1 cellular context compared by ENCODE assay signal in the genomic region with DNA sequence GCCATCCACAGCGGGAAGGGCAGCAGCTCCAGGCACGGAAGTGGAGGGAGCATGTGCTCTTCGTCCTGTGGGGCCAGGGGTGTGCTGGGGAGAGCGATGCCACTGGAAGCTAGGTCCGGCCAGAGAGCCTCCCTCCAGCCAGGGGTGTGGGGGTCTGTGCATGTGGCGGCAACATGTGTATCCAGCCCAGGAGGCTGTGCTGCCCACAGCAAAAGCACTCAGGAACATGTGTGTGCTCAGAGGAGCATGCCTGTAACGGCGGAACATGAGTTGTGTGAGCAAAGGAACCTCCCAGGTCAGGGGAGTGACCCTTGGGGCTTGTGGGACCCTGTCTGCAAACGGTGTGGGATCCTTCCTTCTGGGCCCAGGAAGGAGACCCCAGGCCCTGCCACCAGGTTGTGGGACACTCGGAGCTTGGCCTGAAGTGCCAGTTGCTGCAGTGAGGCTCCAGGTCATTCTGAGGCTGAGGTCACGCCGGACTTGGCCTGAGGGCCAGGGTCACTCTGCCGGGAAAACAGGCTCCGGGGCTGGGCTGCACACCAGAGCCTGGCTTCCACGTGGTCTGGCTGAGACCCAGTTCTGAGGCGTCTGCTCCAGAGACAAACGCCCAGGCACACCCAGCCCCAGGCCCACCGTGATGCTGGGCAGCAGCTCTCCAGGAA.
TF ChIP-seq lines count a peak whose summit lies in the region.

No MANE protein-coding gene starts in this region.

TF ChIP-seq in HepG2, 621 proteins besides CTCF, POLR2A, EP300 and RAD21 (continued from another document and continues in another):
- TF ChIP-seq, protein P1, sequence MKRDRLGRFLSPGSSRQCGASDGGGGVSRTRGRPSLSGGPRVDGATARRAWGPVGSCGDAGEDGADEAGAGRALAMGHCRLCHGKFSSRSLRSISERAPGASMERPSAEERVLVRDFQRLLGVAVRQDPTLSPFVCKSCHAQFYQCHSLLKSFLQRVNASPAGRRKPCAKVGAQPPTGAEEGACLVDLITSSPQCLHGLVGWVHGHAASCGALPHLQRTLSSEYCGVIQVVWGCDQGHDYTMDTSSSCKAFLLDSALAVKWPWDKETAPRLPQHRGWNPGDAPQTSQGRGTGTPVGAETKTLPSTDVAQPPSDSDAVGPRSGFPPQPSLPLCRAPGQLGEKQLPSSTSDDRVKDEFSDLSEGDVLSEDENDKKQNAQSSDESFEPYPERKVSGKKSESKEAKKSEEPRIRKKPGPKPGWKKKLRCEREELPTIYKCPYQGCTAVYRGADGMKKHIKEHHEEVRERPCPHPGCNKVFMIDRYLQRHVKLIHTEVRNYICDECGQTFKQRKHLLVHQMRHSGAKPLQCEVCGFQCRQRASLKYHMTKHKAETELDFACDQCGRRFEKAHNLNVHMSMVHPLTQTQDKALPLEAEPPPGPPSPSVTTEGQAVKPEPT (CRISPR knock-in tag; IDR thresholded peaks at IDR 0.05; ENCODE audit: low read depth): no peak
- TF ChIP-seq SRSF9 (IDR thresholded peaks at IDR 0.05; ENCODE audit: borderline replicate concordance, insufficient read depth, low read depth, low read length, poor library complexity, severe bottlenecking) (no peak), ZNF225 (CRISPR knock-in tag; IDR thresholded peaks at IDR 0.05) (no peak), SP2 (CRISPR knock-in tag; IDR thresholded peaks at IDR 0.05) (no peak; the same call in 1 of the 2 replicates), PPARG (CRISPR knock-in tag; conservative IDR thresholded peaks at IDR 0.05) (no peak), RELA (CRISPR knock-in tag; IDR thresholded peaks at IDR 0.05) (no peak), NR2F6 (IDR thresholded peaks at IDR 0.05) (peak; percentile 68), NR2F6 (CRISPR knock-in tag; IDR thresholded peaks at IDR 0.05) (peak; percentile 84), ZFP41 (CRISPR knock-in tag; IDR thresholded peaks at IDR 0.05; ENCODE audit: borderline replicate concordance) (no peak), ZSCAN30 (CRISPR knock-in tag; IDR thresholded peaks at IDR 0.05) (no peak), YY1 (IDR thresholded peaks at IDR 0.05; ENCODE audit: insufficient read depth, insufficient replicate concordance, low read depth, low read length) (no peak), ZNF543 (CRISPR knock-in tag; IDR thresholded peaks at IDR 0.05) (no peak), MTF1 (CRISPR knock-in tag; IDR thresholded peaks at IDR 0.05) (no peak), GATAD2A (CRISPR knock-in tag; IDR thresholded peaks at IDR 0.05) (no peak), PAX8 (CRISPR knock-in tag; IDR thresholded peaks at IDR 0.05; ENCODE audit: borderline replicate concordance) (no peak), POLR2AphosphoS2 (IDR thresholded peaks at IDR 0.05; ENCODE audit: low read depth, low read length) (no peak), AKAP8 (CRISPR knock-in tag; IDR thresholded peaks at IDR 0.05) (peak; percentile 86; the same call in 1 of the 2 replicates), ZMYM2 (CRISPR knock-in tag; IDR thresholded peaks at IDR 0.05) (no peak), FOXK2 (IDR thresholded peaks at IDR 0.05) (no peak), CBX5 (CRISPR knock-in tag; IDR thresholded peaks at IDR 0.05; ENCODE audit: borderline replicate concordance) (no peak), KAT2B (IDR thresholded peaks at IDR 0.05; ENCODE audit: borderline replicate concordance, low read depth, low read length) (no peak), HES4 (CRISPR knock-in tag; IDR thresholded peaks at IDR 0.05; ENCODE audit: borderline replicate concordance) (no peak), PITX1 (CRISPR knock-in tag; IDR thresholded peaks at IDR 0.05) (peak; percentile 23; the same call in 1 of the 2 replicates), ZNF607 (CRISPR knock-in tag; IDR thresholded peaks at IDR 0.05; ENCODE audit: borderline replicate concordance) (peak; percentile 38; the same call in 1 of the 2 replicates), FIP1L1 (IDR thresholded peaks at IDR 0.05; ENCODE audit: borderline replicate concordance, insufficient read depth, low read depth, low read length) (no peak), ZNF713 (CRISPR knock-in tag; IDR thresholded peaks at IDR 0.05) (0 out of 2 replicates have a peak, but pooled peaks have one; percentile 43), HNRNPK (IDR thresholded peaks at IDR 0.05; ENCODE audit: low read depth, low read length, poor library complexity, severe bottlenecking) (no peak), ZNF614 (CRISPR knock-in tag; IDR thresholded peaks at IDR 0.05; ENCODE audit: borderline replicate concordance) (no peak), TBL1XR1 (IDR thresholded peaks at IDR 0.05; ENCODE audit: borderline replicate concordance, low read length, partially characterized antibody) (no peak), SUZ12 (IDR thresholded peaks at IDR 0.05; ENCODE audit: low read depth, low read length) (no peak), CENPT (CRISPR knock-in tag; IDR thresholded peaks at IDR 0.05; ENCODE audit: low read depth) (no peak), RXRB (CRISPR knock-in tag; IDR thresholded peaks at IDR 0.05; ENCODE audit: borderline replicate concordance) (peak; percentile 80), MAFG (CRISPR knock-in tag; IDR thresholded peaks at IDR 0.05) (no peak), KLF16 (CRISPR knock-in tag; IDR thresholded peaks at IDR 0.05) (no peak), TCF7 (IDR thresholded peaks at IDR 0.05; ENCODE audit: low read depth) (no peak), ZNF326 (CRISPR knock-in tag; IDR thresholded peaks at IDR 0.05; ENCODE audit: borderline replicate concordance) (no peak), ZNF274 (CRISPR knock-in tag; IDR thresholded peaks at IDR 0.05) (no peak), ZNF629 (CRISPR knock-in tag; conservative IDR thresholded peaks at IDR 0.05) (no peak), ZNF816 (CRISPR knock-in tag; IDR thresholded peaks at IDR 0.05; ENCODE audit: borderline replicate concordance) (no peak)
- TF ChIP-seq, protein P2, sequence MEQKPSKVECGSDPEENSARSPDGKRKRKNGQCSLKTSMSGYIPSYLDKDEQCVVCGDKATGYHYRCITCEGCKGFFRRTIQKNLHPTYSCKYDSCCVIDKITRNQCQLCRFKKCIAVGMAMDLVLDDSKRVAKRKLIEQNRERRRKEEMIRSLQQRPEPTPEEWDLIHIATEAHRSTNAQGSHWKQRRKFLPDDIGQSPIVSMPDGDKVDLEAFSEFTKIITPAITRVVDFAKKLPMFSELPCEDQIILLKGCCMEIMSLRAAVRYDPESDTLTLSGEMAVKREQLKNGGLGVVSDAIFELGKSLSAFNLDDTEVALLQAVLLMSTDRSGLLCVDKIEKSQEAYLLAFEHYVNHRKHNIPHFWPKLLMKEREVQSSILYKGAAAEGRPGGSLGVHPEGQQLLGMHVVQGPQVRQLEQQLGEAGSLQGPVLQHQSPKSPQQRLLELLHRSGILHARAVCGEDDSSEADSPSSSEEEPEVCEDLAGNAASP (CRISPR knock-in tag; IDR thresholded peaks at IDR 0.05; ENCODE audit: borderline replicate concordance): peak; percentile 84; the same call in 1 of the 2 replicates
- TF ChIP-seq, protein P3, sequence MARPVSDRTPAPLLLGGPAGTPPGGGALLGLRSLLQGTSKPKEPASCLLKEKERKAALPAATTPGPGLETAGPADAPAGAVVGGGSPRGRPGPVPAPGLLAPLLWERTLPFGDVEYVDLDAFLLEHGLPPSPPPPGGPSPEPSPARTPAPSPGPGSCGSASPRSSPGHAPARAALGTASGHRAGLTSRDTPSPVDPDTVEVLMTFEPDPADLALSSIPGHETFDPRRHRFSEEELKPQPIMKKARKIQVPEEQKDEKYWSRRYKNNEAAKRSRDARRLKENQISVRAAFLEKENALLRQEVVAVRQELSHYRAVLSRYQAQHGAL (CRISPR knock-in tag; IDR thresholded peaks at IDR 0.05; ENCODE audit: not compliant biosample characterization): no peak
- TF ChIP-seq, protein P4, sequence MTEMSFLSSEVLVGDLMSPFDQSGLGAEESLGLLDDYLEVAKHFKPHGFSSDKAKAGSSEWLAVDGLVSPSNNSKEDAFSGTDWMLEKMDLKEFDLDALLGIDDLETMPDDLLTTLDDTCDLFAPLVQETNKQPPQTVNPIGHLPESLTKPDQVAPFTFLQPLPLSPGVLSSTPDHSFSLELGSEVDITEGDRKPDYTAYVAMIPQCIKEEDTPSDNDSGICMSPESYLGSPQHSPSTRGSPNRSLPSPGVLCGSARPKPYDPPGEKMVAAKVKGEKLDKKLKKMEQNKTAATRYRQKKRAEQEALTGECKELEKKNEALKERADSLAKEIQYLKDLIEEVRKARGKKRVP (CRISPR knock-in tag; IDR thresholded peaks at IDR 0.05): no peak
- TF ChIP-seq, protein P5, sequence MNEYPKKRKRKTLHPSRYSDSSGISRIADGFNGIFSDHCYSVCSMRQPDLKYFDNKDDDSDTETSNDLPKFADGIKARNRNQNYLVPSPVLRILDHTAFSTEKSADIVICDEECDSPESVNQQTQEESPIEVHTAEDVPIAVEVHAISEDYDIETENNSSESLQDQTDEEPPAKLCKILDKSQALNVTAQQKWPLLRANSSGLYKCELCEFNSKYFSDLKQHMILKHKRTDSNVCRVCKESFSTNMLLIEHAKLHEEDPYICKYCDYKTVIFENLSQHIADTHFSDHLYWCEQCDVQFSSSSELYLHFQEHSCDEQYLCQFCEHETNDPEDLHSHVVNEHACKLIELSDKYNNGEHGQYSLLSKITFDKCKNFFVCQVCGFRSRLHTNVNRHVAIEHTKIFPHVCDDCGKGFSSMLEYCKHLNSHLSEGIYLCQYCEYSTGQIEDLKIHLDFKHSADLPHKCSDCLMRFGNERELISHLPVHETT (CRISPR knock-in tag; conservative IDR thresholded peaks at IDR 0.05): no peak
- TF ChIP-seq, protein P6, sequence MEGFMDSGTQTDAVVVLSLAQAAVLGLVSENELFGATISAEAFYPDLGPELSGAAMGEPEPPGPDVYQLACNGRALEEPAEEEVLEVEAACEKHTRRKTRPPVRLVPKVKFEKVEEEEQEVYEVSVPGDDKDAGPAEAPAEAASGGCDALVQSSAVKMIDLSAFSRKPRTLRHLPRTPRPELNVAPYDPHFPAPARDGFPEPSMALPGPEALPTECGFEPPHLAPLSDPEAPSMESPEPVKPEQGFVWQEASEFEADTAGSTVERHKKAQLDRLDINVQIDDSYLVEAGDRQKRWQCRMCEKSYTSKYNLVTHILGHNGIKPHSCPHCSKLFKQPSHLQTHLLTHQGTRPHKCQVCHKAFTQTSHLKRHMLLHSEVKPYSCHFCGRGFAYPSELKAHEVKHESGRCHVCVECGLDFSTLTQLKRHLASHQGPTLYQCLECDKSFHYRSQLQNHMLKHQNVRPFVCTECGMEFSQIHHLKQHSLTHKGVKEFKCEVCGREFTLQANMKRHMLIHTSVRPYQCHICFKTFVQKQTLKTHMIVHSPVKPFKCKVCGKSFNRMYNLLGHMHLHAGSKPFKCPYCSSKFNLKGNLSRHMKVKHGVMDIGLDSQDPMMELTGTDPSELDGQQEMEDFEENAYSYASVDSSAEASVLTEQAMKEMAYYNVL (CRISPR knock-in tag; IDR thresholded peaks at IDR 0.05; ENCODE audit: borderline replicate concordance): no peak
- TF ChIP-seq, protein P7, sequence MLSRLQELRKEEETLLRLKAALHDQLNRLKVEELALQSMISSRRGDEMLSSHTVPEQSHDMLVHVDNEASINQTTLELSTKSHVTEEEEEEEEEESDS (CRISPR knock-in tag; IDR thresholded peaks at IDR 0.05; ENCODE audit: borderline replicate concordance): no peak
- TF ChIP-seq, protein P8, sequence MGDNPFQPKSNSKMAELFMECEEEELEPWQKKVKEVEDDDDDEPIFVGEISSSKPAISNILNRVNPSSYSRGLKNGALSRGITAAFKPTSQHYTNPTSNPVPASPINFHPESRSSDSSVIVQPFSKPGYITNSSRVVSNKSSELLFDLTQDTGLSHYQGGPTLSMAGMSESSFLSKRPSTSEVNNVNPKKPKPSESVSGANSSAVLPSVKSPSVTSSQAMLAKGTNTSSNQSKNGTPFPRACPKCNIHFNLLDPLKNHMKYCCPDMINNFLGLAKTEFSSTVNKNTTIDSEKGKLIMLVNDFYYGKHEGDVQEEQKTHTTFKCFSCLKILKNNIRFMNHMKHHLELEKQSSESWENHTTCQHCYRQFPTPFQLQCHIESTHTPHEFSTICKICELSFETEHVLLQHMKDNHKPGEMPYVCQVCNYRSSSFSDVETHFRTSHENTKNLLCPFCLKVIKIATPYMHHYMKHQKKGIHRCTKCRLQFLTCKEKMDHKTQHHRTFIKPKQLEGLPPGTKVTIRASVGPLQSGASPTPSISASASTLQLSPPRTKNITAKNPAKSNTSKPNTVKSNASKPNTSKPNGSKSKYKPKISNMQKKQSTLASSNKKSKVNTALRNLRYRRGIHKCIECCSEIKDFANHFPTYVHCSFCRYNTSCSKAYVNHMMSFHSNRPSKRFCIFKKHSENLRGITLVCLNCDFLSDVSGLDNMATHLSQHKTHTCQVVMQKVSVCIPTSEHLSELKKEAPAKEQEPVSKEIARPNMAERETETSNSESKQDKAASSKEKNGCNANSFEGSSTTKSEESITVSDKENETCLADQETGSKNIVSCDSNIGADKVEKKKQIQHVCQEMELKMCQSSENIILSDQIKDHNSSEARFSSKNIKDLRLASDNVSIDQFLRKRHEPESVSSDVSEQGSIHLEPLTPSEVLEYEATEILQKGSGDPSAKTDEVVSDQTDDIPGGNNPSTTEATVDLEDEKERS (CRISPR knock-in tag; IDR thresholded peaks at IDR 0.05): no peak
- TF ChIP-seq, protein P9, sequence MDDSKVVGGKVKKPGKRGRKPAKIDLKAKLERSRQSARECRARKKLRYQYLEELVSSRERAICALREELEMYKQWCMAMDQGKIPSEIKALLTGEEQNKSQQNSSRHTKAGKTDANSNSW (CRISPR knock-in tag; IDR thresholded peaks at IDR 0.05; ENCODE audit: borderline replicate concordance): no peak
- TF ChIP-seq, protein P10, sequence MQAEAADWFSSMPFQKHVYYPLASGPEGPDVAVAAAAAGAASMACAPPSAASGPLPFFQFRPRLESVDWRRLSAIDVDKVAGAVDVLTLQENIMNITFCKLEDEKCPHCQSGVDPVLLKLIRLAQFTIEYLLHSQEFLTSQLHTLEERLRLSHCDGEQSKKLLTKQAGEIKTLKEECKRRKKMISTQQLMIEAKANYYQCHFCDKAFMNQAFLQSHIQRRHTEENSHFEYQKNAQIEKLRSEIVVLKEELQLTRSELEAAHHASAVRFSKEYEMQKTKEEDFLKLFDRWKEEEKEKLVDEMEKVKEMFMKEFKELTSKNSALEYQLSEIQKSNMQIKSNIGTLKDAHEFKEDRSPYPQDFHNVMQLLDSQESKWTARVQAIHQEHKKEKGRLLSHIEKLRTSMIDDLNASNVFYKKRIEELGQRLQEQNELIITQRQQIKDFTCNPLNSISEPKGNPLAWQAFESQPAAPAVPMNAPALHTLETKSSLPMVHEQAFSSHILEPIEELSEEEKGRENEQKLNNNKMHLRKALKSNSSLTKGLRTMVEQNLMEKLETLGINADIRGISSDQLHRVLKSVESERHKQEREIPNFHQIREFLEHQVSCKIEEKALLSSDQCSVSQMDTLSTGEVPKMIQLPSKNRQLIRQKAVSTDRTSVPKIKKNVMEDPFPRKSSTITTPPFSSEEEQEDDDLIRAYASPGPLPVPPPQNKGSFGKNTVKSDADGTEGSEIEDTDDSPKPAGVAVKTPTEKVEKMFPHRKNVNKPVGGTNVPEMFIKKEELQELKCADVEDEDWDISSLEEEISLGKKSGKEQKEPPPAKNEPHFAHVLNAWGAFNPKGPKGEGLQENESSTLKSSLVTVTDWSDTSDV (CRISPR knock-in tag; IDR thresholded peaks at IDR 0.05): no peak
- TF ChIP-seq, protein P11, sequence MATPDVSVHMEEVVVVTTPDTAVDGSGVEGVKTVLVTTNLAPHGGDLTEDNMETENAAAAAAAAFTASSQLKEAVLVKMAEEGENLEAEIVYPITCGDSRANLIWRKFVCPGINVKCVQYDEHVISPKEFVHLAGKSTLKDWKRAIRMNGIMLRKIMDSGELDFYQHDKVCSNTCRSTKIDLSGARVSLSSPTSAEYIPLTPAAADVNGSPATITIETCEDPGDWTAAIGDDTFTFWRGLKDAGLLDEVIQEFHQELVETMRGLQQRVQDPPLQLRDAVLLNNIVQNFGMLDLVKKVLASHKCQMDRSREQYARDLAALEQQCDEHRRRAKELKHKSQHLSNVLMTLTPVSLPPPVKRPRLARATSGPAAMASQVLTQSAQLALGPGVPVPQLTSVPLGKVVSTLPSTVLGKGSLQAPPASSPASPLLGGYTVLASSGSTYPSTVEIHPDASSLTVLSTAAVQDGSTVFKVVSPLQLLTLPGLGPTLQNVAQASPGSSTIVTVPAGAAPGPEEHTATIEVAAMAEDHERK (CRISPR knock-in tag; IDR thresholded peaks at IDR 0.05; ENCODE audit: low read depth): no peak
